12 cellular contexts compared by ENCODE assay signal in the genomic region with DNA sequence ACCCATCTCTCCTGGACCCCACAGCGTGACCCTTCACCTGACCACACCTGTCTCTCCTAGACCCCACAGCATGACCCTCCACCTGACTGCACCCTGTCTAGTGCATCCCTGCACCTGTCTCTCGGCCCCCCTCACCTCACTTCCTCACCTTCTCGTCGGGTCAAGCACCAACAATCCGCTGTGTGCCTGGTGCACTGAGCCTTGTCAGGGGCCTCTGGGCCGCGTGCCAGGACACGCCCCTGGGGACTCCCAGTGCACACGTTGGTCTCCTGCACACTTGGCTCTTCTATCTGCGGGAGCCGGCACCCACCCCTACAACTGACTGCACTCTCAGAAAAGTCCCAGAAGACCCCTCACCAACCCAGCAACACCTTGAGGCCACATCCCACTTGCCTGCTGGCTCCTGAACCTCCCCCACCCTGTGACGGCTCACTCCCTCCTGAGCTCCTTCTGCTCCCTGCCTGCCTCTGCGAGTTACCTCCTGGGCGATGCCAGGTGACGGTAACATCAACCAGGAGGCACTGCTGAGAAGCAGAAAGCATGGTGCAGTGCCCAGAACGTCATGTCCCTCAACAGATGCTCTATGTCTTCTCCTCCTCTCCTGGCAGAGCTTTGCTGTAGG.
A peak's percentile ranks its signal among the peaks of the same experiment; 100 is the strongest.
DNase-seq lines count a peak whose midpoint lies in the region; ATAC-seq and TF ChIP-seq lines count a peak whose summit lies in the region.
"Had no signal": no experiment of that assay in that cellular context is flagged by ENCODE, and none has a peak within 500 bp of the region (broad histone marks: within the 10 kb centered on the region; RNA-seq: fewer than 3 reads in every experiment).

No MANE protein-coding gene starts in this region.

- peaks cover 3% of the 10 kb centered on the region for H3K36me3 Mint-ChIP-seq in type B pancreatic cell

- H3K36me3 ChIP-seq in gastroesophageal sphincter (no peaks in the 10 kb centered on the region), adrenal gland (replicated peaks in 1 of 2) (no peaks in the 10 kb centered on the region)
- H3K36me3 ChIP-seq: neutrophil, tibial artery had no signal

- H3K4me1 ChIP-seq in gastroesophageal sphincter: peaks cover 0 to 41% (median 0%) of the 10 kb centered on the region in 3 donors
- peaks cover 3 to 4% of the 10 kb centered on the region in 2 donors for H3K4me1 ChIP-seq in adrenal gland (replicated peaks in 1 of 2)

- H3K4me3 ChIP-seq in gastroesophageal sphincter (no peak overlapping the region), adrenal gland (no peak overlapping the region)
- H3K4me3 ChIP-seq: tibial artery had no signal

- no peaks in the 10 kb centered on the region for H3K9me3 Mint-ChIP-seq in type B pancreatic cell

- TF ChIP-seq POLR2A in gastroesophageal sphincter (IDR thresholded peaks at IDR 0.05): no peak
- TF ChIP-seq POLR2A in adrenal gland (IDR thresholded peaks at IDR 0.05): no peak

- H3K27ac Mint-ChIP-seq in type B pancreatic cell: peak overlapping the region; percentile 68

- 68 to 73% methylated on average over 5 to 12 of the region's 16 CpGs for WGBS in gastroesophageal sphincter (ENCODE audit: low coverage in 1 of 2), 2 donors
- WGBS in adrenal gland, 4 donors: 74 to 83% (median 79%) methylated on average over 12 to 16 of the region's 16 CpGs

- no peaks in the 10 kb centered on the region for H3K27me3 ChIP-seq in gastroesophageal sphincter
- H3K27me3 ChIP-seq in adrenal gland: no peaks in the 10 kb centered on the region
- H3K27me3 ChIP-seq: tibial artery had no signal

- H3K9me3 ChIP-seq in gastroesophageal sphincter (no peaks in the 10 kb centered on the region), adrenal gland (replicated peaks in 1 of 3) (no peaks in the 10 kb centered on the region)
- H3K9me3 ChIP-seq: neutrophil, SK-N-SH, tibial artery had no signal

- no peak overlapping the region for H3K4me3 Mint-ChIP-seq in type B pancreatic cell

- intact Hi-C loops in adrenal gland (cut with DNase I): no loop called here

- ATAC-seq in gastroesophageal sphincter: peak; percentile 24
- ATAC-seq in HG03280 (IDR thresholded peaks at IDR 0.05; ENCODE audit: unreplicated experiment): no peak
- ATAC-seq in GM18517 (IDR thresholded peaks at IDR 0.05; ENCODE audit: unreplicated experiment): no peak

- peaks cover 27% of the 10 kb centered on the region for H3K4me1 Mint-ChIP-seq in type B pancreatic cell (ENCODE audit: unreplicated experiment)

- no peaks in the 10 kb centered on the region for H3K27me3 Mint-ChIP-seq in type B pancreatic cell

- H3K27ac ChIP-seq in gastroesophageal sphincter (no peak overlapping the region), adrenal gland (no peak overlapping the region)
- H3K27ac ChIP-seq: epithelial cell of prostate, neutrophil, tibial artery had no signal

- peak; percentile 5 for DNase-seq in NCI-H82 (lab: John Stamatoyannopoulos, UW)
- DNase-seq in NCI-H82 treated with DMSO at 0.1 percent for 48 hours (lab: John Stamatoyannopoulos, UW; ENCODE audit: unreplicated experiment): no peak
- DNase-seq in NCI-H2107 (lab: John Stamatoyannopoulos, UW): peak; percentile 22
- DNase-seq in type B pancreatic cell (ENCODE audit: extremely low spot score, unreplicated experiment): no peak
- no peak for DNase-seq in adrenal gland
- DNase-seq: SK-N-SH had no signal

- TF ChIP-seq CTCF in gastroesophageal sphincter (IDR thresholded peaks at IDR 0.05) (no peak), type B pancreatic cell (conservative IDR thresholded peaks at IDR 0.05) (no peak), adrenal gland (IDR thresholded peaks at IDR 0.05) (no peak)

- TF ChIP-seq EP300 in gastroesophageal sphincter (IDR thresholded peaks at IDR 0.05): no peak

Comparison
In these comparisons a context has a peak if more than half of its experiments do, and no peak if none do; other contexts are left out.
1. DNase-seq: peak in NCI-H82 (single experiment) and NCI-H2107 (single experiment); none in NCI-H82 treated with DMSO at 0.1 percent for 48 hours (single experiment), type B pancreatic cell (single experiment) and adrenal gland (0 of 7).